Comparison of ENCODE assay signal across 8 cellular contexts in the genomic region with DNA sequence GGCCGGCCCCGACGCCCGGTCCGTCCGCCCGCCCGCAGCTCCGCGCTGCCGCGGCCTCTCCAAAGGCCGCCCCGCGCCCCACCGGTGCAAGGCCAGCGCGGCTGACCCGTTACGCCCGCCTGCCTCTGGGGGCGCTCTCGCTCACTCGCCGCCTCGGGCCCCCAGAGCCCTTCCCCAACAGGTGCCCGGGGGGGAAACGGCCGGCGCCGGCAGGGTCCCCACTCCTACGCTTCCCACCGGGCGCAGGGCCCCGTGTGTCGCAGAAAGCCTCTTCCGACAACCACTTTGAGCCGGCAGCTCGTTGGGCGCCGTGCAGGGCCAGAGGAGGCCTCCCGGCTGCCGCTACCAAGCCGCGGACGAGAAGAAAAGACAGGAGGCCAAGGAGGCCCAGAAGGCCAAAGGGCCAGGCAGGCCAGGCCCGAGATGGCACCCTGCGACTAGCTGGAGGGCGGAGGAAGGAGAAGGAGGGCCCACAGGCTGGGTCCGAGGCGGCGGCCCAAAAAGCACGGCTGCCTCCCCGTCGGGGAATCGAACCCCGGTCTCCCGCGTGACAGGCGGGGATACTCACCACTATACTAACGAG.
DNase-seq lines count a peak whose midpoint lies in the region; ATAC-seq, FAIRE-seq and TF ChIP-seq lines count a peak whose summit lies in the region.

No MANE protein-coding gene starts in this region.

- peaks cover 0 to 5% of the 10 kb centered on the region in 2 donors for H3K4me1 ChIP-seq in kidney (ENCODE audit: control insufficient read depth in 1 of 2, insufficient read depth in 1 of 2, low read depth in 1 of 2, low read length in 2 of 2)

- no peaks in the 10 kb centered on the region for H3K36me3 ChIP-seq in brain microvascular endothelial cell (replicated peaks)
- H3K36me3 ChIP-seq in kidney (ENCODE audit: control insufficient read depth in 1 of 2, insufficient read depth in 2 of 2, low read length in 2 of 2), result no peaks in the 10 kb centered on the region

- ATAC-seq in GM21825 (IDR thresholded peaks at IDR 0.05; ENCODE audit: unreplicated experiment), result peak; percentile 54

- no peaks in the 10 kb centered on the region for H3K27me3 ChIP-seq in brain microvascular endothelial cell (replicated peaks)

- no peak overlapping the region for H3K9ac ChIP-seq in kidney (ENCODE audit: low read length in 2 of 2)

- intact Hi-C loops in kidney (cut with DNase I), result no loop called here

- no peak for FAIRE-seq in kidney (lab: Jason Lieb, UNC)

- DNase-seq in AG09309 (ENCODE audit: low read depth) (no peak), SK-MEL-5 (ENCODE audit: low read depth, low spot score) (peak; percentile 68), brain microvascular endothelial cell (no peak), kidney (peak; percentile 73), NCI-H2081 treated with DMSO at 0.1 percent for 48 hours (lab: John Stamatoyannopoulos, UW) (no peak), HUDEP-2 (lab: John Stamatoyannopoulos, UW; ENCODE audit: unreplicated experiment in 76 of 76) (no peak)
- DNase-seq in stimulated activated CD4-positive, alpha-beta T cell treated with anti-CD3 and anti-CD28 coated beads, Interleukin-4, amount 100 ng/mL, for 1 hour, result peak; percentile 68

- peak; percentile 55 for TF ChIP-seq CTCF in AG09309 (IDR thresholded peaks at IDR 0.05; ENCODE audit: control insufficient read depth, insufficient read depth, low read depth, low read length, missing control alignments)
- TF ChIP-seq CTCF in brain microvascular endothelial cell (IDR thresholded peaks at IDR 0.05; ENCODE audit: low read depth, low read length, missing control alignments), result peak; percentile 61
- TF ChIP-seq CTCF in kidney (IDR thresholded peaks at IDR 0.05; ENCODE audit: borderline replicate concordance, extremely low read depth, insufficient read depth), result peak; percentile 22

- in situ Hi-C loops in SK-MEL-5 (cut with HindIII; ENCODE audit: low pct_unique_long_range_greater_than_20kb, low sequenced_read_pairs), result no loop called here
- in situ Hi-C loops in brain microvascular endothelial cell (cut with HindIII; ENCODE audit: low pct_ligation_motif_present, low sequenced_read_pairs), result no loop called here

- H3K27ac ChIP-seq in brain microvascular endothelial cell, result no peak overlapping the region
- H3K27ac ChIP-seq in kidney (ENCODE audit: low read depth in 2 of 2, low read length in 2 of 2), result no peak overlapping the region

- H3K4me3 ChIP-seq in AG09309 (ENCODE audit: control insufficient read depth, low read depth, low read length) (peak overlapping the region; percentile 59), brain microvascular endothelial cell (ENCODE audit: low read depth, low read length) (peak overlapping the region; percentile 58), kidney (ENCODE audit: low read length in 2 of 2) (peak overlapping the region; percentile 35 to 38)

- no peaks in the 10 kb centered on the region for H3K9me3 ChIP-seq in kidney (ENCODE audit: control insufficient read depth in 1 of 2, low read length in 2 of 2)

Comparison
In these comparisons a context has a peak if more than half of its experiments do, and no peak if none do; other contexts are left out.
1. DNase-seq: peak in SK-MEL-5 (single experiment), kidney (single experiment) and stimulated activated CD4-positive, alpha-beta T cell treated with anti-CD3 and anti-CD28 coated beads, Interleukin-4, amount 100 ng/mL, for 1 hour (single experiment); none in AG09309 (single experiment), brain microvascular endothelial cell (single experiment), NCI-H2081 treated with DMSO at 0.1 percent for 48 hours (single experiment) and HUDEP-2 (0 of 76).
2. Peak in every context shown above with its lines, with median percentiles within 50 percentile points of each other: H3K4me3 ChIP-seq and CTCF ChIP-seq.